Comparison of ENCODE assay signal across 13 cellular contexts in the genomic region with DNA sequence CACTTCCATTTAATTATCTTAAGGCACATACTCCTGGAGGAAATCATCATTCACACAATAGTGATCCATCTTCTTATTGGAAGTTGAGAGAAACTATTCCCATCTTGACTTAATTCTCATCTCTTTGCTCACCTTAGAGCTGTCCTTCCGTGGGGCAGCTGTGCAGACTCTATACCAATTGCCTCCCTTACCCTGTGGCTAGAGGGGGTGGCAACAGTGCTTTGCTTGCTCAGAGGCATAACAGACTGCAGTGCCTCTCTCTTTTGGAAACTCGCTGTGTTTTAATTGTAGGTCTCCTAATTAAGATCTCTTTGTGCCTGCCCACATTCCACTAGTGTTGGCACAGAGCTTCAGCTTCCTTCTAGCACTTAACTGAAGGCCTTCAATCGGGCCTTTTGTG. TPM values are rescaled to one million over a fixed set of nuclear protein-coding genes. Genes with fewer than 3 reads are reported as not detected.
DNase-seq lines count a peak whose midpoint lies in the region; ATAC-seq and TF ChIP-seq lines count a peak whose summit lies in the region.
"Had no signal": no experiment of that assay in that cellular context is flagged by ENCODE, and none has a peak within 500 bp of the region (broad histone marks: within the 10 kb centered on the region; RNA-seq: fewer than 3 reads in every experiment).

No MANE protein-coding gene starts in this region.

- TF ChIP-seq EP300 in transverse colon (IDR thresholded peaks at IDR 0.05; ENCODE audit: low read depth) = no peak

- TF ChIP-seq POLR2A in transverse colon (IDR thresholded peaks at IDR 0.05) = no peak

- no peak for ATAC-seq in Panc1
- no peak for ATAC-seq in stimulated activated naive CD8-positive, alpha-beta T cell treated with anti-CD3 and anti-CD28 coated beads, Interleukin-15, amount 100 ng/mL, for 72 hours

- peak overlapping the region; percentile 53 for H3K27ac ChIP-seq in Panc1 (ENCODE audit: low read length)
- H3K27ac ChIP-seq in endodermal cell (ENCODE audit: low read depth, low read length) = no peak overlapping the region
- H3K27ac ChIP-seq in transverse colon = no peak overlapping the region

- BruUV-seq in Panc1 (replicated peaks; lab: Mats Ljungman, UMichigan) = no TSS peak

- H3K9ac ChIP-seq in endodermal cell (ENCODE audit: extremely low read depth, low read length, poor library complexity, severe bottlenecking) = no peak overlapping the region

- H3K27me3 Mint-ChIP-seq in activated naive CD4-positive, alpha-beta T cell treated with anti-CD3 and anti-CD28 coated beads, Interleukin-2, amount 10 ng/mL, durations not matched to agents 7 days and 5 days = no peaks in the 10 kb centered on the region
- H3K27me3 Mint-ChIP-seq in endodermal cell (ENCODE audit: insufficient read depth) = no peaks in the 10 kb centered on the region
- H3K27me3 Mint-ChIP-seq in stimulated activated naive CD8-positive, alpha-beta T cell treated with anti-CD3 and anti-CD28 coated beads, Interleukin-15, amount 100 ng/mL, for 72 hours = no peaks in the 10 kb centered on the region
- H3K27me3 Mint-ChIP-seq: progenitor cell of endocrine pancreas had no signal

- H3K4me1 ChIP-seq in Panc1 (ENCODE audit: control insufficient read depth, insufficient read depth, low read length) = peaks cover 60% of the 10 kb centered on the region
- H3K4me1 ChIP-seq in endodermal cell (ENCODE audit: control insufficient read depth, insufficient read depth, low read length) = peaks cover 10% of the 10 kb centered on the region
- H3K4me1 ChIP-seq in transverse colon = peaks cover 15 to 80% (median 53%) of the 10 kb centered on the region in 4 donors

- CTCF ChIA-PET in activated naive CD4-positive, alpha-beta T cell treated with anti-CD3 and anti-CD28 coated beads, Interleukin-2, amount 10 ng/mL, durations not matched to agents 7 days and 5 days (lab: Charles Lee) = no interaction called here
- CTCF ChIA-PET in Panc1 (lab: Charles Lee) = no interaction called here

- peaks cover 48% of the 10 kb centered on the region for H3K36me3 Mint-ChIP-seq in activated naive CD4-positive, alpha-beta T cell treated with anti-CD3 and anti-CD28 coated beads, Interleukin-2, amount 10 ng/mL, durations not matched to agents 7 days and 5 days
- H3K36me3 Mint-ChIP-seq in endodermal cell (ENCODE audit: low read depth) = peaks cover 23% of the 10 kb centered on the region

- TF ChIP-seq CTCF in Panc1 (IDR thresholded peaks at IDR 0.05) (no peak; the same call in 1 of the 2 replicates), endodermal cell (conservative IDR thresholded peaks at IDR 0.05) (no peak), transverse colon (IDR thresholded peaks at IDR 0.05) (no peak)

- intact Hi-C loops in Panc1 (cut with micrococcal nuclease; ENCODE audit: unreplicated experiment) (loop anchor here (2.0 kb wide), 1 partner anchor 39 kb away; no protein-coding TSS in a partner anchor), transverse colon (cut with DNase I; ENCODE audit: low total_unique reads) (no loop called here)

- H3K27ac Mint-ChIP-seq in activated naive CD4-positive, alpha-beta T cell treated with anti-CD3 and anti-CD28 coated beads, Interleukin-2, amount 10 ng/mL, durations not matched to agents 7 days and 5 days = peak overlapping the region; percentile 54
- H3K27ac Mint-ChIP-seq in endodermal cell = no peak overlapping the region
- no peak overlapping the region for H3K27ac Mint-ChIP-seq in stimulated activated naive CD8-positive, alpha-beta T cell treated with anti-CD3 and anti-CD28 coated beads, Interleukin-15, amount 100 ng/mL, for 72 hours

- in situ Hi-C loops in Panc1 (cut with HindIII; ENCODE audit: low pct_unique_long_range_greater_than_20kb, low sequenced_read_pairs) (no loop called here), transverse colon (cut with MboI; ENCODE audit: low pct_ligation_motif_present in 1 of 4, low pct_unique_long_range_greater_than_20kb in 1 of 4, low sequenced_read_pairs in 3 of 4) (no loop called here)

- H3K4me3 Mint-ChIP-seq in activated naive CD4-positive, alpha-beta T cell treated with anti-CD3 and anti-CD28 coated beads, Interleukin-2, amount 10 ng/mL, durations not matched to agents 7 days and 5 days = no peak overlapping the region
- H3K4me3 Mint-ChIP-seq in endodermal cell = no peak overlapping the region
- H3K4me3 Mint-ChIP-seq in stimulated activated naive CD8-positive, alpha-beta T cell treated with anti-CD3 and anti-CD28 coated beads, Interleukin-15, amount 100 ng/mL, for 72 hours = peak overlapping the region; percentile 50 to 58

- no peak for DNase-seq in activated naive CD4-positive, alpha-beta T cell treated with anti-CD3 and anti-CD28 coated beads, Interleukin-2, amount 10 ng/mL, durations not matched to agents 7 days and 5 days
- DNase-seq in activated naive CD4-positive, alpha-beta T cell treated with anti-CD3 and anti-CD28 coated beads, Interleukin-2, amount 50 U/mL, for 16 hours = no peak
- DNase-seq in Panc1 (ENCODE audit: low read depth, low spot score) = no peak
- no peak for DNase-seq in endodermal cell
- no peak for DNase-seq in stimulated activated naive CD8-positive, alpha-beta T cell treated with anti-CD3 and anti-CD28 coated beads, Interleukin-15, amount 100 ng/mL, for 72 hours
- no peak for DNase-seq in KG1 (lab: John Stamatoyannopoulos, UW)
- no peak for DNase-seq in NCI-H1694 treated with DMSO at 0.1 percent for 48 hours (lab: John Stamatoyannopoulos, UW)
- no peak for DNase-seq in transverse colon
- DNase-seq: GOT3, Kasumi-1, NCI-H2171 treated with DMSO at 0.1 percent for 48 hours, substantia nigra had no signal

- peaks cover 72% of the 10 kb centered on the region for H3K4me1 Mint-ChIP-seq in activated naive CD4-positive, alpha-beta T cell treated with anti-CD3 and anti-CD28 coated beads, Interleukin-2, amount 10 ng/mL, durations not matched to agents 7 days and 5 days
- H3K4me1 Mint-ChIP-seq in endodermal cell = peaks cover 60% of the 10 kb centered on the region
- peaks cover 82% of the 10 kb centered on the region for H3K4me1 Mint-ChIP-seq in stimulated activated naive CD8-positive, alpha-beta T cell treated with anti-CD3 and anti-CD28 coated beads, Interleukin-15, amount 100 ng/mL, for 72 hours

- H3K36me3 ChIP-seq in Panc1 (ENCODE audit: control insufficient read depth, insufficient read depth, low read length) (peaks cover 12% of the 10 kb centered on the region; the same call in 1 of the 2 replicates), endodermal cell (ENCODE audit: control insufficient read depth, insufficient read depth, low read length) (peaks cover 34% of the 10 kb centered on the region), transverse colon (no peaks in the 10 kb centered on the region)

- H3K9me3 Mint-ChIP-seq in activated naive CD4-positive, alpha-beta T cell treated with anti-CD3 and anti-CD28 coated beads, Interleukin-2, amount 10 ng/mL, durations not matched to agents 7 days and 5 days = no peaks in the 10 kb centered on the region
- H3K9me3 Mint-ChIP-seq in endodermal cell = no peaks in the 10 kb centered on the region
- no peaks in the 10 kb centered on the region for H3K9me3 Mint-ChIP-seq in stimulated activated naive CD8-positive, alpha-beta T cell treated with anti-CD3 and anti-CD28 coated beads, Interleukin-15, amount 100 ng/mL, for 72 hours

- POLR2A ChIA-PET in Panc1 (lab: Charles Lee) = no interaction called here

- no peak overlapping the region for H3K4me3 ChIP-seq in Panc1 (ENCODE audit: low read depth in 2 of 2, low read length in 2 of 2)
- peak overlapping the region; percentile 36 for H3K4me3 ChIP-seq in endodermal cell (ENCODE audit: low read length)
- no peak overlapping the region for H3K4me3 ChIP-seq in transverse colon

- WGBS in endodermal cell (ENCODE audit: insufficient coverage in 1 of 2, insufficient read length in 1 of 2), 2 experiments = 77 to 83% methylated on average over 2 to 3 of the region's 3 CpGs
- WGBS in transverse colon (ENCODE audit: low coverage in 1 of 2), 2 donors = 36 to 50% methylated on average over 1 to 3 of the region's 3 CpGs

- H3K9me3 ChIP-seq in Panc1 (ENCODE audit: control insufficient read depth, insufficient read depth, low read depth, low read length) (no peaks in the 10 kb centered on the region), endodermal cell (ENCODE audit: control insufficient read depth, low read length) (no peaks in the 10 kb centered on the region), transverse colon (no peaks in the 10 kb centered on the region)

- H3K27me3 ChIP-seq in Panc1 (ENCODE audit: control insufficient read depth, insufficient read depth, low read length) = no peaks in the 10 kb centered on the region
- no peaks in the 10 kb centered on the region for H3K27me3 ChIP-seq in endodermal cell (ENCODE audit: control insufficient read depth, insufficient read depth, low read length, poor library complexity, severe bottlenecking)
- no peaks in the 10 kb centered on the region for H3K27me3 ChIP-seq in transverse colon

RNA-seq across cellular contexts. Expression of a gene that starts 5.5 kb away (rescaled TPM):
- 139 TPM for total RNA-seq in Panc1 (2021; ENCODE audit: unreplicated experiment)
- polyA plus RNA-seq in Panc1 (2012; ENCODE audit: insufficient read length) = 74.2 TPM
- total RNA-seq in endodermal cell = 10 to 100 TPM; 76.9 to 78.8 TPM
- polyA plus RNA-seq in endodermal cell (2013, experiment 1 of 2) = 31.8 TPM
- polyA plus RNA-seq in endodermal cell (2013, experiment 2 of 2) = 34.7 TPM
- total RNA-seq in transverse colon = 100 to 1,000 TPM in 1 of 4 donors, 10 to 100 TPM in 3; 51.1 to 120 (median 75.5) TPM

RNA-seq across cellular contexts. Expression of a gene that starts 40.4 kb away (rescaled TPM):
- total RNA-seq in Panc1 (2021; ENCODE audit: unreplicated experiment) (504 TPM), endodermal cell (100 to 1,000 TPM; 214 to 283 TPM), transverse colon (10 to 100 TPM in 3 of 4 donors, 1 to 10 TPM in 1; 3.8 to 74.2 (median 46.9) TPM)
- 755 TPM for polyA plus RNA-seq in Panc1 (2012; ENCODE audit: insufficient read length)
- 189 TPM for polyA plus RNA-seq in endodermal cell (2013, experiment 1 of 2)
- 171 TPM for polyA plus RNA-seq in endodermal cell (2013, experiment 2 of 2)

Comparison
In these comparisons a context has a peak if more than half of its experiments do, and no peak if none do; other contexts are left out.
1. H3K4me3 Mint-ChIP-seq: peak in stimulated activated naive CD8-positive, alpha-beta T cell treated with anti-CD3 and anti-CD28 coated beads, Interleukin-15, amount 100 ng/mL, for 72 hours (2 of 2); none in activated naive CD4-positive, alpha-beta T cell treated with anti-CD3 and anti-CD28 coated beads, Interleukin-2, amount 10 ng/mL, durations not matched to agents 7 days and 5 days (single experiment) and endodermal cell (single experiment).